Comparison of ENCODE assay signal across 1 cellular context in the genomic region with DNA sequence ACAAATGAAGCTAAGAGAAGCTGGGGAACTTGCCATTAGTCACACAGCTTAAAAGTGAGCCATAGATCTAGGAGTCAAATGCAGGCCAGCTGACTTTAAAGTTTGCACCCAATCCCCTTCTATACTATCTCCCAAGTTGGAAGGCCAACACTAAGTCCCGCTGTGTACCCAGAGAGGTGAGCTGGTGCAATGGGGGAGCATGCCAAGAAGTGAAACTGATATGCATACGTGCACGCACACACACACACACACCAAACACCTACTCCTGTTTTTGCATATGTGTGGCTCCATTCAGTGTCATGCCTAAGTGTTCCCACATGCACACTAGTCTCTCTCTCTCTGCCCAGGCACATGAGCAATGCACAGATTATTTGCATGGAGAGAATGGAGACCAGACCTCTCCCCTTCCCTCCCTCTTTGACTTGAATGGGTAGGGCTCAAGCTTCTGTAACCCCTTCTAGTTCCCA.
TF ChIP-seq lines count a peak whose summit lies in the region.

No MANE protein-coding gene starts in this region.

TF ChIP-seq in GM12878, 131 proteins besides CTCF, POLR2A, EP300 and RAD21 (continued from another document and continues in another):
- TF ChIP-seq, protein P1, sequence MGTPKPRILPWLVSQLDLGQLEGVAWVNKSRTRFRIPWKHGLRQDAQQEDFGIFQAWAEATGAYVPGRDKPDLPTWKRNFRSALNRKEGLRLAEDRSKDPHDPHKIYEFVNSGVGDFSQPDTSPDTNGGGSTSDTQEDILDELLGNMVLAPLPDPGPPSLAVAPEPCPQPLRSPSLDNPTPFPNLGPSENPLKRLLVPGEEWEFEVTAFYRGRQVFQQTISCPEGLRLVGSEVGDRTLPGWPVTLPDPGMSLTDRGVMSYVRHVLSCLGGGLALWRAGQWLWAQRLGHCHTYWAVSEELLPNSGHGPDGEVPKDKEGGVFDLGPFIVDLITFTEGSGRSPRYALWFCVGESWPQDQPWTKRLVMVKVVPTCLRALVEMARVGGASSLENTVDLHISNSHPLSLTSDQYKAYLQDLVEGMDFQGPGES (IDR thresholded peaks at IDR 0.05) = no peak
- TF ChIP-seq GABPA (IDR thresholded peaks at IDR 0.05; ENCODE audit: low read depth) = no peak
- TF ChIP-seq ETV6 (conservative IDR thresholded peaks at IDR 0.05 in 1 of 2, IDR thresholded peaks at IDR 0.05 in 1 of 2; ENCODE audit: borderline replicate concordance in 1 of 2, low read depth in 1 of 2) = no peak
- no peak for TF ChIP-seq ASH2L (IDR thresholded peaks at IDR 0.05; ENCODE audit: borderline replicate concordance, low read depth)
- TF ChIP-seq, protein P2, sequence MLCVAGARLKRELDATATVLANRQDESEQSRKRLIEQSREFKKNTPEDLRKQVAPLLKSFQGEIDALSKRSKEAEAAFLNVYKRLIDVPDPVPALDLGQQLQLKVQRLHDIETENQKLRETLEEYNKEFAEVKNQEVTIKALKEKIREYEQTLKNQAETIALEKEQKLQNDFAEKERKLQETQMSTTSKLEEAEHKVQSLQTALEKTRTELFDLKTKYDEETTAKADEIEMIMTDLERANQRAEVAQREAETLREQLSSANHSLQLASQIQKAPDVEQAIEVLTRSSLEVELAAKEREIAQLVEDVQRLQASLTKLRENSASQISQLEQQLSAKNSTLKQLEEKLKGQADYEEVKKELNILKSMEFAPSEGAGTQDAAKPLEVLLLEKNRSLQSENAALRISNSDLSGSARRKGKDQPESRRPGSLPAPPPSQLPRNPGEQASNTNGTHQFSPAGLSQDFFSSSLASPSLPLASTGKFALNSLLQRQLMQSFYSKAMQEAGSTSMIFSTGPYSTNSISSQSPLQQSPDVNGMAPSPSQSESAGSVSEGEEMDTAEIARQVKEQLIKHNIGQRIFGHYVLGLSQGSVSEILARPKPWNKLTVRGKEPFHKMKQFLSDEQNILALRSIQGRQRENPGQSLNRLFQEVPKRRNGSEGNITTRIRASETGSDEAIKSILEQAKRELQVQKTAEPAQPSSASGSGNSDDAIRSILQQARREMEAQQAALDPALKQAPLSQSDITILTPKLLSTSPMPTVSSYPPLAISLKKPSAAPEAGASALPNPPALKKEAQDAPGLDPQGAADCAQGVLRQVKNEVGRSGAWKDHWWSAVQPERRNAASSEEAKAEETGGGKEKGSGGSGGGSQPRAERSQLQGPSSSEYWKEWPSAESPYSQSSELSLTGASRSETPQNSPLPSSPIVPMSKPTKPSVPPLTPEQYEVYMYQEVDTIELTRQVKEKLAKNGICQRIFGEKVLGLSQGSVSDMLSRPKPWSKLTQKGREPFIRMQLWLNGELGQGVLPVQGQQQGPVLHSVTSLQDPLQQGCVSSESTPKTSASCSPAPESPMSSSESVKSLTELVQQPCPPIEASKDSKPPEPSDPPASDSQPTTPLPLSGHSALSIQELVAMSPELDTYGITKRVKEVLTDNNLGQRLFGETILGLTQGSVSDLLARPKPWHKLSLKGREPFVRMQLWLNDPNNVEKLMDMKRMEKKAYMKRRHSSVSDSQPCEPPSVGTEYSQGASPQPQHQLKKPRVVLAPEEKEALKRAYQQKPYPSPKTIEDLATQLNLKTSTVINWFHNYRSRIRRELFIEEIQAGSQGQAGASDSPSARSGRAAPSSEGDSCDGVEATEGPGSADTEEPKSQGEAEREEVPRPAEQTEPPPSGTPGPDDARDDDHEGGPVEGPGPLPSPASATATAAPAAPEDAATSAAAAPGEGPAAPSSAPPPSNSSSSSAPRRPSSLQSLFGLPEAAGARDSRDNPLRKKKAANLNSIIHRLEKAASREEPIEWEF (IDR thresholded peaks at IDR 0.05; ENCODE audit: insufficient replicate concordance, low read depth, low read length) = no peak
- peak; percentile 62; the same call in 1 of the 2 replicates for TF ChIP-seq POLR2AphosphoS5 (IDR thresholded peaks at IDR 0.05; ENCODE audit: low read length)
- TF ChIP-seq ZSCAN29 (IDR thresholded peaks at IDR 0.05) = no peak
- no peak for TF ChIP-seq NFXL1 (IDR thresholded peaks at IDR 0.05; ENCODE audit: borderline replicate concordance)
- TF ChIP-seq NFYA (IDR thresholded peaks at IDR 0.05; ENCODE audit: borderline replicate concordance, low read depth, low read length) = no peak
- no peak for TF ChIP-seq LARP7 (IDR thresholded peaks at IDR 0.05)
- TF ChIP-seq CEBPB (IDR thresholded peaks at IDR 0.05; ENCODE audit: borderline replicate concordance in 1 of 2, low read depth in 2 of 2, low read length in 2 of 2) = no peak
- TF ChIP-seq FOXK2 (IDR thresholded peaks at IDR 0.05) = no peak
- peak; percentile 76; the same call in 1 of the 2 replicates for TF ChIP-seq PAX5 (IDR thresholded peaks at IDR 0.05; ENCODE audit: borderline replicate concordance, low read depth, low read length)
- TF ChIP-seq NFIC (IDR thresholded peaks at IDR 0.05; ENCODE audit: low read depth, low read length) = no peak
- TF ChIP-seq IKZF2 (IDR thresholded peaks at IDR 0.05) = peak; percentile 94 to 95
- peak; percentile 92 for TF ChIP-seq MXI1 (IDR thresholded peaks at IDR 0.05; ENCODE audit: low read depth, low read length)
- no peak for TF ChIP-seq ZNF274 (IDR thresholded peaks at IDR 0.05; ENCODE audit: insufficient read depth, insufficient read length)
- TF ChIP-seq KAT2A (conservative IDR thresholded peaks at IDR 0.05; ENCODE audit: control insufficient read depth, low read depth, low read length) = no peak
- TF ChIP-seq SIN3A (IDR thresholded peaks at IDR 0.05; ENCODE audit: low read depth, low read length) = 0 out of 2 replicates have a peak, but pooled peaks have one; percentile 60
- no peak for TF ChIP-seq SMC3 (IDR thresholded peaks at IDR 0.05; ENCODE audit: borderline replicate concordance, low read length)
- no peak for TF ChIP-seq REST (IDR thresholded peaks at IDR 0.05; ENCODE audit: low read depth, low read length)
- TF ChIP-seq CBX5 (IDR thresholded peaks at IDR 0.05; ENCODE audit: low read depth) = no peak
- peak; percentile 16; the same call in 1 of the 2 replicates for TF ChIP-seq ZNF207 (IDR thresholded peaks at IDR 0.05; ENCODE audit: borderline replicate concordance)
- no peak for TF ChIP-seq JUNB (IDR thresholded peaks at IDR 0.05)
- TF ChIP-seq KDM1A (IDR thresholded peaks at IDR 0.05; ENCODE audit: borderline replicate concordance) = no peak
- TF ChIP-seq BCL3 (IDR thresholded peaks at IDR 0.05; ENCODE audit: borderline replicate concordance, insufficient read depth, low read depth, low read length, poor library complexity, severe bottlenecking) = no peak
- no peak for TF ChIP-seq KLF5 (IDR thresholded peaks at IDR 0.05; ENCODE audit: partially characterized antibody)
- TF ChIP-seq, protein P3, sequence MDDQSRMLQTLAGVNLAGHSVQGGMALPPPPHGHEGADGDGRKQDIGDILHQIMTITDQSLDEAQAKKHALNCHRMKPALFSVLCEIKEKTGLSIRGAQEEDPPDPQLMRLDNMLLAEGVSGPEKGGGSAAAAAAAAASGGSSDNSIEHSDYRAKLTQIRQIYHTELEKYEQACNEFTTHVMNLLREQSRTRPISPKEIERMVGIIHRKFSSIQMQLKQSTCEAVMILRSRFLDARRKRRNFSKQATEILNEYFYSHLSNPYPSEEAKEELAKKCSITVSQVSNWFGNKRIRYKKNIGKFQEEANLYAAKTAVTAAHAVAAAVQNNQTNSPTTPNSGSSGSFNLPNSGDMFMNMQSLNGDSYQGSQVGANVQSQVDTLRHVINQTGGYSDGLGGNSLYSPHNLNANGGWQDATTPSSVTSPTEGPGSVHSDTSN (IDR thresholded peaks at IDR 0.05; ENCODE audit: insufficient replicate concordance, low read depth, low read length) = peak; percentile 9
- no peak for TF ChIP-seq BCL11A (IDR thresholded peaks at IDR 0.05; ENCODE audit: low read depth, low read length)
- no peak; the same call in 1 of the 2 replicates for TF ChIP-seq NKRF (conservative IDR thresholded peaks at IDR 0.05)
- TF ChIP-seq PKNOX1 (IDR thresholded peaks at IDR 0.05) = peak; percentile 20; the same call in 1 of the 2 replicates
- peak; percentile 64 for TF ChIP-seq RAD51 (IDR thresholded peaks at IDR 0.05)
- no peak for TF ChIP-seq FOS (IDR thresholded peaks at IDR 0.05; ENCODE audit: borderline replicate concordance, extremely low read depth, insufficient read length)
- no peak for TF ChIP-seq CHD1 (IDR thresholded peaks at IDR 0.05; ENCODE audit: low read depth, low read length)
- TF ChIP-seq TCF7 (IDR thresholded peaks at IDR 0.05; ENCODE audit: borderline replicate concordance) = no peak
- 0 out of 2 replicates have a peak, but pooled peaks have one; percentile 26 for TF ChIP-seq TAF1 (IDR thresholded peaks at IDR 0.05; ENCODE audit: borderline replicate concordance, low read depth, low read length)
- TF ChIP-seq ZNF622 (IDR thresholded peaks at IDR 0.05) = no peak
- no peak for TF ChIP-seq BRCA1 (IDR thresholded peaks at IDR 0.05; ENCODE audit: low read depth, low read length)
- TF ChIP-seq MYB (IDR thresholded peaks at IDR 0.05; ENCODE audit: borderline replicate concordance, low read depth, low read length) = peak; percentile 41; the same call in 1 of the 2 replicates
- TF ChIP-seq TCF12 (IDR thresholded peaks at IDR 0.05; ENCODE audit: low read depth, low read length) = peak; percentile 69
- TF ChIP-seq ZZZ3 (IDR thresholded peaks at IDR 0.05; ENCODE audit: control insufficient read depth, insufficient read length, low read depth) = no peak
- TF ChIP-seq SMARCA5 (IDR thresholded peaks at IDR 0.05) = peak; percentile 63
- no peak for TF ChIP-seq EZH2 (IDR thresholded peaks at IDR 0.05; ENCODE audit: borderline replicate concordance, control insufficient read depth, low read depth, low read length)
- no peak for TF ChIP-seq CBFB (IDR thresholded peaks at IDR 0.05; ENCODE audit: low read depth)
